In genomic region chrX:22073928-22074327, GRCh38 we compare ENCODE assay signal across 27 cellular contexts. TPM values are rescaled to one million over a fixed set of nuclear protein-coding genes. Genes with fewer than 3 reads are reported as not detected.
"Had no signal": no experiment of that assay in that cellular context is flagged by ENCODE, and none has a peak within 500 bp of the region (broad histone marks: within the 10 kb centered on the region; RNA-seq: fewer than 3 reads in every experiment).

No MANE protein-coding gene starts in this region.

- DNase-seq: activated CD4-positive, alpha-beta T cell treated with anti-CD3 and anti-CD28 coated beads for 48 hours; activated CD4-positive, alpha-beta T cell treated with anti-CD3 and anti-CD28 coated beads, Interleukin-2, amount 50 U/mL, for 48 hours; activated CD8-positive, alpha-beta memory T cell treated with anti-CD3 and anti-CD28 coated beads for 24 hours; activated CD8-positive, alpha-beta memory T cell treated with anti-CD3 and anti-CD28 coated beads, Interleukin-2, amount 50 U/mL, for 4 hours; activated gamma-delta T cell; activated naive CD4-positive, alpha-beta T cell treated with anti-CD3 and anti-CD28 coated beads, Interleukin-2, amount 50 U/mL, for 16 hours; activated T-cell treated with anti-CD3 and anti-CD28 coated beads, Interleukin-2, amount 50 U/mL, for 24 hours; amniotic stem cell; brain microvascular endothelial cell; central memory CD4-positive, alpha-beta T cell; foreskin melanocyte; left lung; lower lobe of right lung; pancreas; stimulated activated CD4-positive, alpha-beta T cell treated with anti-CD3 and anti-CD28 coated beads, Interleukin-15, amount 100 ng/mL, for 24 hours; stimulated activated naive CD4-positive, alpha-beta T cell; T-helper 1 cell; transverse colon; uterus had no signal

- H3K36me3 ChIP-seq: brain microvascular endothelial cell, esophagus muscularis mucosa, left lung, lower lobe of right lung, neutrophil, pancreas, prostate gland, right atrium auricular region, transverse colon, uterus had no signal

- H3K27ac ChIP-seq: brain microvascular endothelial cell, esophagus muscularis mucosa, left lung, lower lobe of right lung, neutrophil, pancreas, prostate gland, right atrium auricular region, transverse colon, uterus, VCaP had no signal

- ATAC-seq: activated CD4-positive, CD25-positive, alpha-beta regulatory T cell treated with anti-CD3 and anti-CD28 coated beads, Interleukin-2, amount 50 U/mL, for 24 hours; left lung; lower lobe of right lung; pancreas had no signal

- H3K4me3 ChIP-seq: esophagus muscularis mucosa, left lung, lower lobe of right lung, pancreas, prostate gland, right atrium auricular region, transverse colon, uterus had no signal

- H3K27ac Mint-ChIP-seq: activated T-cell treated with anti-CD3 and anti-CD28 coated beads, Interleukin-2, amount 50 U/mL, for 24 hours; nephron; T-helper 2 cell treated with Interferon-gamma antibody and Interleukin-4, amounts not matched to agents 5 μg/mL and 100 μg/mL, for 36 hours had no signal

- H3K27me3 ChIP-seq: brain microvascular endothelial cell, esophagus muscularis mucosa, left lung, neutrophil, right atrium auricular region, transverse colon, uterus had no signal

- H3K4me1 ChIP-seq: esophagus muscularis mucosa, left lung, lower lobe of right lung, pancreas, prostate gland, right atrium auricular region, transverse colon, uterus had no signal

- H3K4me3 Mint-ChIP-seq: activated T-cell treated with anti-CD3 and anti-CD28 coated beads, Interleukin-2, amount 50 U/mL, for 24 hours; nephron; T-helper 2 cell treated with Interferon-gamma antibody and Interleukin-4, amounts not matched to agents 5 μg/mL and 100 μg/mL, for 36 hours had no signal

- H3K9me3 ChIP-seq: esophagus muscularis mucosa, left lung, lower lobe of right lung, neutrophil, pancreas, prostate gland, right atrium auricular region, transverse colon, uterus had no signal

- H3K9me3 Mint-ChIP-seq: activated T-cell treated with anti-CD3 and anti-CD28 coated beads, Interleukin-2, amount 50 U/mL, for 24 hours; nephron; T-helper 2 cell treated with Interferon-gamma antibody and Interleukin-4, amounts not matched to agents 5 μg/mL and 100 μg/mL, for 36 hours had no signal

RNA-seq across cellular contexts. Expression of gene PHEX, which starts 41.8 kb away (rescaled TPM):
- total RNA-seq: right atrium auricular region had no signal
